Comparison of ENCODE assay signal across 8 cellular contexts in the genomic region with DNA sequence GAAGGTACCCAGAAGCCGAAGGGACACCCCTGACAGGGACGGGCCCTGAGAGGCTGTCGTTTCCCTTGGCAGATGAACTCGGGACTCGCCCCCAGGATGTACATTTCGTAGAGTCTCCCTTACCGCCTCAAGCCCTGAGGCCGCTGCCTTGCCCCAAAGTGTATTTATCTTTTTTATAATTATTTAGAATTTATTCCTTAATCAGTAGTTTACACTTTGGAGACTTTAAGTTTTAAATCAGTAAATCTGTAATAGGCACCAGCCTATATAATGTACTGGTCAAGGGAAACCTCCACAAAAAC. TPM values are rescaled to one million over a fixed set of nuclear protein-coding genes. Genes with fewer than 3 reads are reported as not detected.
A peak's percentile ranks its signal among the peaks of the same experiment; 100 is the strongest.
DNase-seq lines count a peak whose midpoint lies in the region; ATAC-seq, FAIRE-seq and TF ChIP-seq lines count a peak whose summit lies in the region.

No MANE protein-coding gene starts in this region.

- H3K4me2 ChIP-seq in IMR-90 (ENCODE audit: low read depth, low read length), result peak overlapping the region; percentile 97
- peak overlapping the region; percentile 63 for H3K4me2 ChIP-seq in mesenchymal stem cell (ENCODE audit: low read length, poor library complexity, severe bottlenecking)

- BruUV-seq in IMR-90 (replicated peaks; lab: Mats Ljungman, UMichigan), result no TSS peak

- peak overlapping the region; percentile 86 for H3K27ac ChIP-seq in IMR-90 (ENCODE audit: insufficient read depth, low read length)
- peak overlapping the region; percentile 80 to 96 (median 92) for H3K27ac ChIP-seq in body of pancreas
- H3K27ac ChIP-seq in mesenchymal stem cell (ENCODE audit: low read length, poor library complexity, severe bottlenecking), result no peak overlapping the region

- H3K4ac ChIP-seq in IMR-90 (ENCODE audit: low read depth, low read length) (peak overlapping the region; percentile 91), mesenchymal stem cell (ENCODE audit: low read depth in 1 of 2, low read length in 2 of 2) (peak overlapping the region in 1 of 2 experiments; percentile 90)

- POLR2A ChIA-PET in IMR-90 (lab: Charles Lee; ENCODE audit: unreplicated experiment), result no interaction called here

- TF ChIP-seq RAD21 in IMR-90 (IDR thresholded peaks at IDR 0.05; ENCODE audit: low read length), result no peak

- peak overlapping the region; percentile 35; the same call in 1 of the 2 replicates for H2BK120ac ChIP-seq in IMR-90 (ENCODE audit: low read depth, low read length)
- H2BK120ac ChIP-seq in mesenchymal stem cell (ENCODE audit: low read depth, low read length), result no peak overlapping the region

- dilution Hi-C loops in IMR-90 (cut with HindIII; ENCODE audit: low sequenced_read_pairs, unreplicated experiment), result no loop called here

- peak overlapping the region; percentile 79 for H3K23ac ChIP-seq in IMR-90 (ENCODE audit: low read depth, low read length)
- no peak overlapping the region for H3K23ac ChIP-seq in mesenchymal stem cell (ENCODE audit: low read length in 2 of 2)

- H2AK5ac ChIP-seq in IMR-90 (ENCODE audit: low read depth, low read length), result 0 out of 2 replicates have a peak overlapping the region, but pooled peaks have one; percentile 51
- no peak overlapping the region for H2AK5ac ChIP-seq in mesenchymal stem cell (ENCODE audit: low read length, severe bottlenecking)

- no peaks in the 10 kb centered on the region; the same call in 1 of the 2 replicates for H3K9me1 ChIP-seq in IMR-90 (ENCODE audit: insufficient read depth, low read length)

- 0 out of 3 replicates have a peak overlapping the region, but pooled peaks have one; percentile 5 for H2BK15ac ChIP-seq in IMR-90 (ENCODE audit: low read depth, low read length)
- no peak overlapping the region for H2BK15ac ChIP-seq in mesenchymal stem cell (ENCODE audit: low read depth, poor library complexity, severe bottlenecking)

- no peak for FAIRE-seq in GM12892 (lab: Jason Lieb, UNC)

- no peaks in the 10 kb centered on the region for H3K36me3 ChIP-seq in IMR-90 (ENCODE audit: control insufficient read depth, insufficient read depth, low read length)
- H3K36me3 ChIP-seq in body of pancreas (replicated peaks in 1 of 2; ENCODE audit: insufficient read depth in 1 of 2, low read depth in 2 of 2), result no peaks in the 10 kb centered on the region
- H3K36me3 ChIP-seq in mesenchymal stem cell (ENCODE audit: control insufficient read depth in 1 of 2, insufficient read depth in 2 of 2, low read depth in 1 of 2, low read length in 2 of 2), result peaks cover 0 to 26% of the 10 kb centered on the region in 2 experiments

- DNase-seq in GM12892 (ENCODE audit: insufficient read length) (peak; percentile 24), IMR-90 (no peak), body of pancreas (no peak), mesenchymal stem cell (no peak), occipital lobe (lab: John Stamatoyannopoulos, UW) (no peak), NCI-H1105 treated with DMSO at 0.1 percent for 48 hours (lab: John Stamatoyannopoulos, UW) (no peak)
- no peak for DNase-seq in effector CD4-positive, alpha-beta T cell

- H3K4me1 ChIP-seq in IMR-90 (ENCODE audit: control insufficient read depth, insufficient read depth, low read length), result peaks cover 2% of the 10 kb centered on the region; the same call in 1 of the 2 replicates
- H3K4me1 ChIP-seq in body of pancreas, result peaks cover 39% of the 10 kb centered on the region
- peaks cover 5% of the 10 kb centered on the region for H3K4me1 ChIP-seq in mesenchymal stem cell (ENCODE audit: control insufficient read depth, insufficient read depth, low read depth, low read length)

- H3K27me3 ChIP-seq in IMR-90 (ENCODE audit: control insufficient read depth, insufficient read depth, low read length), result no peaks in the 10 kb centered on the region
- H3K27me3 ChIP-seq in body of pancreas, result no peaks in the 10 kb centered on the region
- H3K27me3 ChIP-seq in mesenchymal stem cell (ENCODE audit: control insufficient read depth in 1 of 2, insufficient read depth in 1 of 2, low read length in 2 of 2), result no peaks in the 10 kb centered on the region

- H4K20me1 ChIP-seq in IMR-90 (ENCODE audit: insufficient read depth, low read length), result no peaks in the 10 kb centered on the region

- H3K14ac ChIP-seq in IMR-90 (replicated peaks; ENCODE audit: low read depth, low read length) (peak overlapping the region; percentile 79), mesenchymal stem cell (ENCODE audit: low read length in 2 of 2) (peak overlapping the region in 1 of 2 experiments; percentile 95)

- no peak overlapping the region for H2BK12ac ChIP-seq in mesenchymal stem cell (ENCODE audit: low read length in 2 of 2)

- in situ Hi-C loops in IMR-90 (cut with MboI; ENCODE audit: low sequenced_read_pairs), result no loop called here

- peak overlapping the region; percentile 44; the same call in 1 of the 2 replicates for H3K18ac ChIP-seq in IMR-90 (ENCODE audit: low read depth, low read length)
- peak overlapping the region in 1 of 2 experiments; percentile 87 for H3K18ac ChIP-seq in mesenchymal stem cell (ENCODE audit: low read depth in 1 of 2, low read length in 2 of 2)

- WGBS in IMR-90 (ENCODE audit: extremely low coverage in 2 of 2, insufficient read length in 1 of 2), 2 experiments, result 0% methylated on average over 1 of the region's 8 CpGs; no CpG with 5 or more reads in 1 of the 2 experiments
- 1 to 3% methylated on average over 5 to 8 of the region's 8 CpGs for WGBS in body of pancreas, 2 donors
- 0% methylated on average over 2 of the region's 8 CpGs for WGBS in mesenchymal stem cell

- H3K9ac ChIP-seq in IMR-90 (ENCODE audit: low read depth, low read length) (peak overlapping the region; percentile 98), mesenchymal stem cell (ENCODE audit: low read length) (peak overlapping the region; percentile 96)

- H3K56ac ChIP-seq in IMR-90 (ENCODE audit: extremely low read depth, insufficient read depth, low read length), result peak overlapping the region; percentile 81

- TF ChIP-seq CTCF in IMR-90 (conservative IDR thresholded peaks at IDR 0.05; ENCODE audit: low read depth, low read length), result no peak
- TF ChIP-seq CTCF in body of pancreas (IDR thresholded peaks at IDR 0.05), result no peak

- intact Hi-C loops in IMR-90 (cut with micrococcal nuclease) (loop anchor here (5.0 to 10.0 kb wide), 2 partner anchors 60 to 397 kb away; no protein-coding TSS in a partner anchor), body of pancreas (cut with DNase I) (no loop called here)

- peaks cover 7 to 22% of the 10 kb centered on the region in 2 experiments; a peak in 3 of 4 replicates for H3K79me1 ChIP-seq in IMR-90 (ENCODE audit: low read depth in 1 of 2, low read length in 2 of 2)
- H3K79me1 ChIP-seq in mesenchymal stem cell (replicated peaks; ENCODE audit: low read length, poor library complexity, severe bottlenecking), result peaks cover 3% of the 10 kb centered on the region

- no peak for TF ChIP-seq POLR2A in GM12892 (IDR thresholded peaks at IDR 0.05; ENCODE audit: low read depth, low read length)
- no peak for TF ChIP-seq POLR2A in IMR-90 (IDR thresholded peaks at IDR 0.05; ENCODE audit: low read depth, low read length)
- TF ChIP-seq POLR2A in body of pancreas (IDR thresholded peaks at IDR 0.05), result no peak

- H2AK9ac ChIP-seq in IMR-90 (replicated peaks; ENCODE audit: low read depth, low read length, poor library complexity), result peak overlapping the region; percentile 83

- H2BK5ac ChIP-seq in IMR-90 (ENCODE audit: low read depth, low read length, poor library complexity, severe bottlenecking), result peak overlapping the region; percentile 73
- no peak overlapping the region for H2BK5ac ChIP-seq in mesenchymal stem cell (ENCODE audit: low read depth, low read length, poor library complexity, severe bottlenecking)

- CTCF ChIA-PET in IMR-90 (lab: Yijun Ruan, JAX), result no interaction called here

- H4K8ac ChIP-seq in IMR-90 (ENCODE audit: low read depth in 2 of 2, low read length in 2 of 2) (peak overlapping the region; percentile 79 to 84; a peak in 3 of 4 replicates), mesenchymal stem cell (ENCODE audit: low read length) (no peak overlapping the region)

- H3K4me3 ChIP-seq in IMR-90 (ENCODE audit: insufficient read depth, low read depth, low read length), result peak overlapping the region; percentile 84
- H3K4me3 ChIP-seq in body of pancreas, result peak overlapping the region; percentile 61 to 83
- H3K4me3 ChIP-seq in mesenchymal stem cell (ENCODE audit: insufficient read depth in 1 of 2, low read depth in 1 of 2, low read length in 2 of 2), result peak overlapping the region; percentile 72 to 88

- no peak overlapping the region for H2BK20ac ChIP-seq in IMR-90 (ENCODE audit: low read depth, low read length)

- ATAC-seq in GM21737 (IDR thresholded peaks at IDR 0.05; ENCODE audit: unreplicated experiment), result peak; percentile 42
- ATAC-seq in IMR-90 (ENCODE audit: low read depth), result peak; percentile 3; the same call in 1 of the 2 replicates
- peak; percentile 4 for ATAC-seq in body of pancreas

- peak overlapping the region; percentile 95 for H2AFZ ChIP-seq in IMR-90 (replicated peaks; ENCODE audit: low read length, poor library complexity)
- peak overlapping the region; percentile 55 for H2AFZ ChIP-seq in mesenchymal stem cell (ENCODE audit: low read depth, low read length)

- H4K5ac ChIP-seq in IMR-90 (ENCODE audit: low read depth, low read length), result peak overlapping the region; percentile 32

- H3K9me3 ChIP-seq in IMR-90 (ENCODE audit: control insufficient read depth, insufficient read depth, low read length) (no peaks in the 10 kb centered on the region), body of pancreas (no peaks in the 10 kb centered on the region), mesenchymal stem cell (ENCODE audit: control insufficient read depth, low read length) (no peaks in the 10 kb centered on the region)

- H4K91ac ChIP-seq in IMR-90 (ENCODE audit: insufficient read depth, low read depth, low read length), result peak overlapping the region; percentile 55; the same call in 1 of the 2 replicates
- H4K91ac ChIP-seq in mesenchymal stem cell (ENCODE audit: low read length), result no peak overlapping the region

TF ChIP-seq in IMR-90, 13 proteins besides CTCF, POLR2A, EP300 and RAD21 (continues in another document):
- TF ChIP-seq CHD1 (IDR thresholded peaks at IDR 0.05; ENCODE audit: low read depth, low read length) (no peak), RFX5 (IDR thresholded peaks at IDR 0.05; ENCODE audit: low read depth, low read length) (no peak), RCOR1 (IDR thresholded peaks at IDR 0.05; ENCODE audit: insufficient replicate concordance, low read length) (no peak), MXI1 (IDR thresholded peaks at IDR 0.05; ENCODE audit: borderline replicate concordance, low read depth, low read length) (no peak), FOS (IDR thresholded peaks at IDR 0.05; ENCODE audit: low read depth, low read length) (no peak)

RNA-seq across cellular contexts. Expression of a gene that starts 0.7 kb away (rescaled TPM):
- 28.6 TPM for polyA plus RNA-seq in GM12892 (2012; ENCODE audit: missing spikeins)
- total RNA-seq in IMR-90 (2012; rRNA removed), result 22.8 and 27.2 TPM in 2 replicates
- polyA plus RNA-seq in IMR-90 (2012; rRNA removed), result 11.0 and 12.2 TPM in 2 replicates
- polyA plus RNA-seq in IMR-90 (2012; cell fraction: cytosol; rRNA removed), result 1.9 and 5.2 TPM in 2 replicates
- polyA plus RNA-seq in IMR-90 (2012; cell fraction: nucleus; rRNA removed; ENCODE audit: low replicate concordance), result 1.2 and 8.7 TPM in 2 replicates
- 10 to 100 TPM in 1 of 2 donors, 1 to 10 TPM in 1; 6.6 to 10.9 TPM for total RNA-seq in body of pancreas
- 17.4 TPM for polyA plus RNA-seq in mesenchymal stem cell (2013, experiment 1 of 2)
- 17.0 TPM for polyA plus RNA-seq in mesenchymal stem cell (2013, experiment 2 of 2)
- total RNA-seq in occipital lobe, result 11.2 TPM
